ENCODE assay signal across 18 cellular contexts in genomic region chr6:45605971-45606370, GRCh38.
"Had no signal": no experiment of that assay in that cellular context is flagged by ENCODE, and none has a peak within 500 bp of the region (broad histone marks: within the 10 kb centered on the region; RNA-seq: fewer than 3 reads in every experiment).

No MANE protein-coding gene starts in this region.

- H3K4me1 ChIP-seq: parathyroid adenoma had no signal

- DNase-seq: activated CD4-positive, alpha-beta T cell treated with anti-CD3 and anti-CD28 coated beads, Interleukin-2, amount 50 U/mL, for 1 hour; activated CD8-positive, alpha-beta memory T cell treated with anti-CD3 and anti-CD28 coated beads for 24 hours; activated naive CD8-positive, alpha-beta T cell treated with anti-CD3 and anti-CD28 coated beads, Interleukin-2, amount 10 ng/mL, durations not matched to agents 7 days and 5 days; aorta; brain microvascular endothelial cell; gastrocnemius medialis; head of caudate nucleus; left ventricle myocardium superior; naive thymus-derived CD8-positive, alpha-beta T cell; sigmoid colon; stimulated activated naive CD4-positive, alpha-beta T cell; T-cell; T1000 had no signal

- H3K27ac Mint-ChIP-seq: activated naive CD8-positive, alpha-beta T cell treated with anti-CD3 and anti-CD28 coated beads, Interleukin-2, amount 10 ng/mL, durations not matched to agents 7 days and 5 days; activated T-helper 1 cell treated with anti-CD3 and anti-CD28 coated beads, Interleukin-12 subunit alpha, Interleukin-12 subunit beta, Interleukin-2, Interleukin-4 antibody, amounts not matched to agents 30 ng/mL and 10 ng/mL and 1 ng/mL, durations not matched to agents 14 hours and 24 hours and 36 hours; memory B cell; naive thymus-derived CD8-positive, alpha-beta T cell; T-cell had no signal

- H3K4me1 Mint-ChIP-seq: central memory CD8-positive, alpha-beta T cell had no signal

- H3K27me3 Mint-ChIP-seq: activated naive CD8-positive, alpha-beta T cell treated with anti-CD3 and anti-CD28 coated beads, Interleukin-2, amount 10 ng/mL, durations not matched to agents 7 days and 5 days; central memory CD8-positive, alpha-beta T cell; naive thymus-derived CD8-positive, alpha-beta T cell had no signal

- ATAC-seq: gastrocnemius medialis; left ventricle myocardium superior; naive thymus-derived CD8-positive, alpha-beta T cell; T-cell had no signal

- H3K9ac ChIP-seq: parathyroid adenoma had no signal

- H3K4me3 Mint-ChIP-seq: activated naive CD8-positive, alpha-beta T cell treated with anti-CD3 and anti-CD28 coated beads, Interleukin-2, amount 10 ng/mL, durations not matched to agents 7 days and 5 days; activated T-helper 1 cell treated with anti-CD3 and anti-CD28 coated beads, Interleukin-12 subunit alpha, Interleukin-12 subunit beta, Interleukin-2, Interleukin-4 antibody, amounts not matched to agents 30 ng/mL and 10 ng/mL and 1 ng/mL, durations not matched to agents 14 hours and 24 hours and 36 hours; central memory CD8-positive, alpha-beta T cell; memory B cell; naive thymus-derived CD8-positive, alpha-beta T cell; T-cell had no signal

- H3K27me3 ChIP-seq: brain microvascular endothelial cell, gastrocnemius medialis, sigmoid colon had no signal

- H3K9me3 ChIP-seq: gastrocnemius medialis, sigmoid colon had no signal

- H3K4me3 ChIP-seq: coronary artery, gastrocnemius medialis, sigmoid colon had no signal

- H3K9me3 Mint-ChIP-seq: central memory CD8-positive, alpha-beta T cell had no signal

- H3K36me3 Mint-ChIP-seq: memory B cell had no signal

- H3K36me3 ChIP-seq: brain microvascular endothelial cell, gastrocnemius medialis, sigmoid colon had no signal

- H2AFZ ChIP-seq: parathyroid adenoma had no signal

- H3K27ac ChIP-seq: brain microvascular endothelial cell, coronary artery, gastrocnemius medialis, parathyroid adenoma, sigmoid colon had no signal
